ENCODE assay signal across 8 cellular contexts in the genomic region with DNA sequence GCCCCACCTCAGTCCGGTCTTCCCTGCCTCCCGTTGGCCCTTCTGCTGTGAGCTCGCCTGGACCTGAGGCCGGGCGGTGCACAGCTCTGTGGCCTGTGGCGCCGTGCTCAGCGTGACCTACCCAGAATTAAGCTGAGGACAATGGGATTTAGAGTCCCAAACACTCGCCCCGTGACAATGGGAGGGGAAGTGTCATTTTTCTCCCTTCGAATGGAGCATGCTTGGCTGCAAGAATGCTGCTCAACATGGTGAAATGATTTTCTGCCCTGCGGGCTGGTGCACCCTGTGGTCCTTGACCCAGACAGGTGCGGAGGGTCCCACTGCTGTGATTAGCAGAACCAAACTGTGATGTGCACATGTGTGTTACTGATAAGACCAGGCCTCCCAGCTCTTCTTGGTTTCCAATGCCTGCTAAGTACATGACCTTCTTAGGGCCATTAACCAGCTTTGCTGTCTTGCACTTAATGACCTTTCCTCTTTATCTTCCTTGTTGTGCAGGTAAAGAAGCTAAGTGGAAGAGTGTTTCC. TPM values are rescaled to one million over a fixed set of nuclear protein-coding genes. Genes with fewer than 3 reads are reported as not detected.
DNase-seq lines count a peak whose midpoint lies in the region; ATAC-seq and TF ChIP-seq lines count a peak whose summit lies in the region.

No MANE protein-coding gene starts in this region.

- no peaks in the 10 kb centered on the region for H3K9me3 ChIP-seq in A673 (ENCODE audit: low read depth, low read length, poor library complexity, severe bottlenecking)
- H3K9me3 ChIP-seq in mucosa of rectum (ENCODE audit: control insufficient read depth in 2 of 2, low read length in 2 of 2), result no peaks in the 10 kb centered on the region

- peak overlapping the region; percentile 63 for H3K4me3 ChIP-seq in A673 (ENCODE audit: low read depth, low read length, poor library complexity, severe bottlenecking)
- peak overlapping the region; percentile 77 for H3K4me3 ChIP-seq in Jurkat, Clone E6-1 (ENCODE audit: low read length)
- peak overlapping the region; percentile 81 for H3K4me3 ChIP-seq in choroid plexus epithelial cell (ENCODE audit: low read depth, low read length)
- H3K4me3 ChIP-seq in mucosa of rectum (ENCODE audit: low read length in 2 of 2), result peak overlapping the region; percentile 77 to 81

- TF ChIP-seq CTCF in A673 (conservative IDR thresholded peaks at IDR 0.05; ENCODE audit: low read depth, low read length) (no peak), choroid plexus epithelial cell (conservative IDR thresholded peaks at IDR 0.05; ENCODE audit: low read depth, low read length) (no peak)

- POLR2A ChIA-PET in A673 (lab: Charles Lee; ENCODE audit: low non-redundant PET), result no interaction called here

- no peaks in the 10 kb centered on the region for H3K4me1 ChIP-seq in A673 (ENCODE audit: insufficient read depth, low read length, poor library complexity, severe bottlenecking)
- H3K4me1 ChIP-seq in mucosa of rectum (ENCODE audit: control insufficient read depth in 2 of 2, insufficient read depth in 2 of 2, low read length in 2 of 2), result peaks cover 4 to 7% of the 10 kb centered on the region in 2 donors

- intact Hi-C loops in A673 (cut with micrococcal nuclease; ENCODE audit: unreplicated experiment), result no loop called here

- no peaks in the 10 kb centered on the region for H3K27me3 ChIP-seq in A673 (replicated peaks; ENCODE audit: insufficient read depth, low read depth, low read length, poor library complexity)
- no peaks in the 10 kb centered on the region for H3K27me3 ChIP-seq in mucosa of rectum (ENCODE audit: control insufficient read depth in 2 of 2, insufficient read depth in 2 of 2, low read length in 2 of 2)

- H3K27ac ChIP-seq in A673 (ENCODE audit: low read depth, low read length, poor library complexity, severe bottlenecking), result peak overlapping the region; percentile 91
- peak overlapping the region; percentile 92 to 95 for H3K27ac ChIP-seq in mucosa of rectum (ENCODE audit: low read depth in 2 of 2, low read length in 2 of 2)

- no peaks in the 10 kb centered on the region for H3K36me3 ChIP-seq in A673 (ENCODE audit: insufficient read depth, low read length, poor library complexity, severe bottlenecking)
- no peaks in the 10 kb centered on the region for H3K36me3 ChIP-seq in mucosa of rectum (ENCODE audit: control insufficient read depth in 2 of 2, insufficient read depth in 2 of 2, low read length in 2 of 2)

- H3K9ac ChIP-seq in mucosa of rectum (ENCODE audit: low read depth in 1 of 2, low read length in 2 of 2), result peak overlapping the region; percentile 76 to 88

- CTCF ChIA-PET in A673 (lab: Charles Lee), result no interaction called here

- no TSS peak for BruUV-seq in A673 (replicated peaks; lab: Mats Ljungman, UMichigan)

- DNase-seq in A673 (ENCODE audit: low spot score) (no peak), choroid plexus epithelial cell (ENCODE audit: low read depth) (peak; percentile 13), NCI-H345 treated with DMSO at 0.1 percent for 48 hours (lab: John Stamatoyannopoulos, UW; ENCODE audit: unreplicated experiment) (no peak)
- DNase-seq in Jurkat, Clone E6-1 (ENCODE audit: low read depth, low spot score), result no peak
- DNase-seq in activated effector memory CD4-positive, alpha-beta T cell treated with anti-CD3 and anti-CD28 coated beads, Interleukin-2, amount 50 U/mL, for 16 hours, result no peak
- no peak for DNase-seq in activated CD4-positive, alpha-beta T cell treated with anti-CD3 and anti-CD28 coated beads, Interleukin-2, amount 50 U/mL, for 4 hours

- no peak for ATAC-seq in HG03378 (IDR thresholded peaks at IDR 0.05; ENCODE audit: unreplicated experiment)

RNA-seq across cellular contexts. Expression of a gene that starts 0.8 kb away (rescaled TPM):
- 13.8 and 15.3 TPM in 2 replicates for total RNA-seq in A673 (2021)
- 19.5 TPM for polyA plus RNA-seq in Jurkat, Clone E6-1 (2012; ENCODE audit: insufficient read depth, insufficient read length)

RNA-seq across cellular contexts. Expression of a gene that starts 8.1 kb away (rescaled TPM):
- total RNA-seq in A673 (2021), result not detected in 2 replicates
- not detected for polyA plus RNA-seq in Jurkat, Clone E6-1 (2012; ENCODE audit: insufficient read depth, insufficient read length)

RNA-seq across cellular contexts. Expression of a gene that starts 36.5 kb away (rescaled TPM):
- total RNA-seq in A673 (2021), result 42.0 and 50.7 TPM in 2 replicates
- 26.5 TPM for polyA plus RNA-seq in Jurkat, Clone E6-1 (2012; ENCODE audit: insufficient read depth, insufficient read length)

RNA-seq across cellular contexts. Expression of a gene that starts 45.7 kb away (rescaled TPM):
- total RNA-seq in A673 (2021), result not detected in 2 replicates
- polyA plus RNA-seq in Jurkat, Clone E6-1 (2012; ENCODE audit: insufficient read depth, insufficient read length), result 60.8 TPM

RNA-seq across cellular contexts. Expression of a gene that starts 53.5 kb away (rescaled TPM):
- not detected in 2 replicates for total RNA-seq in A673 (2021)
- polyA plus RNA-seq in Jurkat, Clone E6-1 (2012; ENCODE audit: insufficient read depth, insufficient read length), result not detected
